In genomic region chr2:55061534-55062344, GRCh38 we compare ENCODE assay signal across 25 cellular contexts. TPM values are rescaled to one million over a fixed set of nuclear protein-coding genes. Genes with fewer than 3 reads are reported as not detected.
DNase-seq lines count a peak whose midpoint lies in the region; ATAC-seq lines count a peak whose summit lies in the region.
"Had no signal": no experiment of that assay in that cellular context is flagged by ENCODE, and none has a peak within 500 bp of the region (broad histone marks: within the 10 kb centered on the region; RNA-seq: fewer than 3 reads in every experiment).

No MANE protein-coding gene starts in this region.

- ATAC-seq in HG02938 (IDR thresholded peaks at IDR 0.05; ENCODE audit: unreplicated experiment) = no peak
- no peak for ATAC-seq in HG03139 (IDR thresholded peaks at IDR 0.05; ENCODE audit: unreplicated experiment)
- ATAC-seq: gastrocnemius medialis, left lobe of liver, natural killer cell had no signal

- DNase-seq in DMS53 (lab: John Stamatoyannopoulos, UW) = peak; percentile 80
- no peak for DNase-seq in DMS53 treated with DMSO at 0.1 percent for 48 hours (lab: John Stamatoyannopoulos, UW; ENCODE audit: unreplicated experiment)
- DNase-seq in NOMO-1 (lab: John Stamatoyannopoulos, UW; ENCODE audit: unreplicated experiment in 2 of 2) = peak; percentile 49 to 92
- peak; percentile 19 for DNase-seq in cerebellum (ENCODE audit: low spot score)
- DNase-seq in stimulated activated CD4-positive, alpha-beta T cell treated with anti-CD3 and anti-CD28 coated beads, Interleukin-4, amount 100 ng/mL, for 24 hours = no peak
- no peak for DNase-seq in EL
- DNase-seq: activated B cell treated with CpG ODN at 0.5 μM for 24 hours; activated CD4-positive, alpha-beta T cell treated with anti-CD3 and anti-CD28 coated beads, Interleukin-2, amount 50 U/mL, for 4 hours; activated CD8-positive, alpha-beta memory T cell treated with anti-CD3 and anti-CD28 coated beads, Interleukin-2, amount 50 U/mL, for 4 hours; anterior cingulate cortex; CD4-positive, alpha-beta T cell; esophagus squamous epithelium; gastrocnemius medialis; H9; hypothalamus; midbrain; natural killer cell; NCI-H2171; NCI-H526 treated with DMSO at 0.1 percent for 48 hours; stimulated activated CD4-positive, alpha-beta T cell treated with anti-CD3 and anti-CD28 coated beads, Interleukin-4, amount 100 ng/mL, for 4 hours; stimulated activated naive CD4-positive, alpha-beta T cell; T1000 had no signal

RNA-seq across cellular contexts. Expression of gene RTN4, which starts 11.5 kb away (rescaled TPM):
- 362 TPM for total RNA-seq in cerebellum

Comparison
In these comparisons a context has a peak if more than half of its experiments do, and no peak if none do; other contexts are left out.
1. DNase-seq: peak in DMS53 (single experiment), NOMO-1 (2 of 2) and cerebellum (single experiment); none in DMS53 treated with DMSO at 0.1 percent for 48 hours (single experiment), stimulated activated CD4-positive, alpha-beta T cell treated with anti-CD3 and anti-CD28 coated beads, Interleukin-4, amount 100 ng/mL, for 24 hours (single experiment) and EL (single experiment).